In the genomic region with DNA sequence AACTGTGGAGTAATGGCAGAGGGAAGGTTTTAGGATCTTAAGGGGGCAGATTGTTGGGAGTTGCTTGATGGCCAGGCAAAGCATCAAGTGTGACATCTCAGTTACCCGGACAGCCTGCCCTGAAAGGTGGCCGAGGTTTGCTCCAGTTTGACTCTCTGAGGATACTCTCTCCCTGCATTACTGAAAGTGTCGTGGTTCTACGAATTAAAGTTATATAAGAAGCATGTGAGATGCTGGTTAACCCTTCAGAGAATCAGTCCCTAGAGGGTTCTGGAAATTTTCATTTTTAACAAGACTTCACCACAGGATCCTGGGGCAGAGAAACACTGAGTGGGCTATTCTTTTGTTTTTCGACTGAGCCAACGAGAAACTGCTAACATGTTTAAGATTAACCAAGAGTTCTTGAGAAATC, we compare ENCODE assay signal across 8 cellular contexts. TPM values are rescaled to one million over a fixed set of nuclear protein-coding genes. Genes with fewer than 3 reads are reported as not detected.
DNase-seq lines count a peak whose midpoint lies in the region; ATAC-seq and TF ChIP-seq lines count a peak whose summit lies in the region.

No MANE protein-coding gene starts in this region.

- peak overlapping the region; percentile 98 to 100 (median 99) for H3K4me3 Mint-ChIP-seq in nephron

- no peaks in the 10 kb centered on the region for H3K9me3 Mint-ChIP-seq in nephron

- intact Hi-C loops in colonic mucosa (cut with DNase I) = no loop called here

- no peak for DNase-seq in GM12865 (ENCODE audit: low read depth)
- DNase-seq in colonic mucosa = no peak
- no peak for DNase-seq in MV-4-11 (lab: John Stamatoyannopoulos, UW)
- DNase-seq in DMS 273 (lab: John Stamatoyannopoulos, UW; ENCODE audit: unreplicated experiment) = no peak
- no peak for DNase-seq in globus pallidus (ENCODE audit: low spot score)

- H3K9me3 ChIP-seq in HUES48 (ENCODE audit: control insufficient read depth, insufficient read depth, low read length) (no peaks in the 10 kb centered on the region; the same call in 1 of the 2 replicates), colonic mucosa (no peaks in the 10 kb centered on the region)

- peaks cover 24% of the 10 kb centered on the region for H3K36me3 ChIP-seq in HUES48 (ENCODE audit: control insufficient read depth, insufficient read depth, low read length)
- no peaks in the 10 kb centered on the region for H3K36me3 ChIP-seq in colonic mucosa

- peak overlapping the region; percentile 98 to 100 (median 100) for H3K27ac Mint-ChIP-seq in nephron

- H3K4me1 ChIP-seq in HUES48 (ENCODE audit: control insufficient read depth, insufficient read depth, low read length) (peaks cover 27% of the 10 kb centered on the region), colonic mucosa (peaks cover 3% of the 10 kb centered on the region)

- H3K4me3 ChIP-seq in GM12865 (ENCODE audit: low read depth, low read length) (peak overlapping the region; percentile 92), HUES48 (ENCODE audit: low read depth, low read length) (peak overlapping the region; percentile 88), colonic mucosa (peak overlapping the region; percentile 55)

- peak overlapping the region; percentile 100 for H3K27ac ChIP-seq in HUES48 (ENCODE audit: low read depth, low read length)
- H3K27ac ChIP-seq in colonic mucosa = peak overlapping the region; percentile 97

- H3K9ac ChIP-seq in HUES48 (ENCODE audit: low read depth, low read length) = peak overlapping the region; percentile 98
- peak overlapping the region; percentile 89 to 99 for H3K9ac ChIP-seq in colonic mucosa (ENCODE audit: low read depth in 2 of 2, low read length in 2 of 2)

- H3K27me3 ChIP-seq in HUES48 (ENCODE audit: control insufficient read depth, insufficient read depth, low read length) (no peaks in the 10 kb centered on the region), colonic mucosa (no peaks in the 10 kb centered on the region)

- TF ChIP-seq CTCF in GM12865 (IDR thresholded peaks at IDR 0.05; ENCODE audit: insufficient read depth, low read depth, low read length, missing control alignments) = no peak
- no peak for TF ChIP-seq CTCF in colonic mucosa (IDR thresholded peaks at IDR 0.05)
- no peak for TF ChIP-seq CTCF in nephron (IDR thresholded peaks at IDR 0.05; ENCODE audit: unreplicated experiment in 3 of 3)

- H3K4me1 Mint-ChIP-seq in nephron = peaks cover 32% of the 10 kb centered on the region

- H3K27me3 Mint-ChIP-seq in nephron (ENCODE audit: low read depth) = no peaks in the 10 kb centered on the region

- ATAC-seq in HG03175 (IDR thresholded peaks at IDR 0.05; ENCODE audit: unreplicated experiment) = no peak

- peaks cover 17% of the 10 kb centered on the region for H3K36me3 Mint-ChIP-seq in nephron (ENCODE audit: low read depth)

RNA-seq across cellular contexts. Expression of a gene that starts 0.7 kb away (rescaled TPM):
- total RNA-seq in colonic mucosa = 10 to 100 TPM; 46.9 to 66.2 TPM
